1 cellular context compared by ENCODE assay signal in the genomic region with DNA sequence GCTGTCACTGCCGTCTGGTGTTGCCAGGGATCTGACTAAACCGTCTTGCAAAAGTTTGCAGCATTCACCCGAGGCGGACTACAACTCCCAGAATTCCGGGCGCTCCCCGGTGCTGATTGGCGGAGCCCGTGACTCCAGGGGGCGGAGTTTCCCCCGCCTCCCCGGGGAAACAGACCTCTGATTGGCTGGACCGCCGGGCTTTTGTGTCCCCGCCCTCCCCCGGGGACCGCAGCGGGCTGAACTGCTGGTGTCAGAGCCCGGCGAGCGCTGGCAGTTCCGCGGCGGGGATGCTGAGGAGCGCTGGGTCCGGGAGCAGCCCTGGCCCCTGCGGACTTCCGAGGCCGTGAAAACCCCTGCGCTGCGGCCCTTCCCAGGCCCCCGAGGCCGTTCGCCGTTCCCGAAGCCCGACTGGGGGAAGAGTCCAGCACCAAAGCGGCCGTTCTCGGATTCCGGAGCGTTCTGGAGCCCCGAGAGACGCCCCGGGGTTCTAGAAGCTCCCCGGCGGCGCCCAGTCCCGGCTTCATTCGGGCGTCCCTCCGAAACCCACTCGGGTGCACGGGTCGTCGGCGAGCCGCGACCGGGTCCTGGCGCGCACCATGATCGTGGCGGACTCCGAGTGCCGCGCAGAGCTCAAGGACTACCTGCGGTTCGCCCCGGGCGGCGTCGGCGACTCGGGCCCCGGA.
TF ChIP-seq lines count a peak whose summit lies in the region.

A gene with protein sequence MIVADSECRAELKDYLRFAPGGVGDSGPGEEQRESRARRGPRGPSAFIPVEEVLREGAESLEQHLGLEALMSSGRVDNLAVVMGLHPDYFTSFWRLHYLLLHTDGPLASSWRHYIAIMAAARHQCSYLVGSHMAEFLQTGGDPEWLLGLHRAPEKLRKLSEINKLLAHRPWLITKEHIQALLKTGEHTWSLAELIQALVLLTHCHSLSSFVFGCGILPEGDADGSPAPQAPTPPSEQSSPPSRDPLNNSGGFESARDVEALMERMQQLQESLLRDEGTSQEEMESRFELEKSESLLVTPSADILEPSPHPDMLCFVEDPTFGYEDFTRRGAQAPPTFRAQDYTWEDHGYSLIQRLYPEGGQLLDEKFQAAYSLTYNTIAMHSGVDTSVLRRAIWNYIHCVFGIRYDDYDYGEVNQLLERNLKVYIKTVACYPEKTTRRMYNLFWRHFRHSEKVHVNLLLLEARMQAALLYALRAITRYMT (plus strand): TSS at position 267 of the 683 bp plus-strand sequence. CDS start 330 bp downstream, at position 597.

TF ChIP-seq in GM23338, 12 proteins besides CTCF, POLR2A, EP300 and RAD21:
- TF ChIP-seq JUNB (IDR thresholded peaks at IDR 0.05; ENCODE audit: unreplicated experiment) (peak; percentile 31), ZNF331 (CRISPR knock-in tag; IDR thresholded peaks at IDR 0.05; ENCODE audit: low read depth) (no peak), ZNF114 (CRISPR knock-in tag; IDR thresholded peaks at IDR 0.05) (no peak), CREB1 (CRISPR knock-in tag; IDR thresholded peaks at IDR 0.05; ENCODE audit: low read depth) (no peak), EZH2phosphoT487 (IDR thresholded peaks at IDR 0.05; ENCODE audit: unreplicated experiment) (no peak), POLR2AphosphoS5 (IDR thresholded peaks at IDR 0.05; ENCODE audit: low read depth) (peak; percentile 94), EZH2 (IDR thresholded peaks at IDR 0.05; ENCODE audit: low read depth, unreplicated experiment) (no peak), STAT1 (IDR thresholded peaks at IDR 0.05; ENCODE audit: unreplicated experiment) (no peak), NANOG (IDR thresholded peaks at IDR 0.05; ENCODE audit: borderline replicate concordance) (no peak), ZNF462 (CRISPR knock-in tag; IDR thresholded peaks at IDR 0.05) (no peak)
- TF ChIP-seq, protein P1, sequence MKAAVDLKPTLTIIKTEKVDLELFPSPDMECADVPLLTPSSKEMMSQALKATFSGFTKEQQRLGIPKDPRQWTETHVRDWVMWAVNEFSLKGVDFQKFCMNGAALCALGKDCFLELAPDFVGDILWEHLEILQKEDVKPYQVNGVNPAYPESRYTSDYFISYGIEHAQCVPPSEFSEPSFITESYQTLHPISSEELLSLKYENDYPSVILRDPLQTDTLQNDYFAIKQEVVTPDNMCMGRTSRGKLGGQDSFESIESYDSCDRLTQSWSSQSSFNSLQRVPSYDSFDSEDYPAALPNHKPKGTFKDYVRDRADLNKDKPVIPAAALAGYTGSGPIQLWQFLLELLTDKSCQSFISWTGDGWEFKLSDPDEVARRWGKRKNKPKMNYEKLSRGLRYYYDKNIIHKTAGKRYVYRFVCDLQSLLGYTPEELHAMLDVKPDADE (IDR thresholded peaks at IDR 0.05) = peak; percentile 46; the same call in 1 of the 2 replicates
- TF ChIP-seq, protein P2, sequence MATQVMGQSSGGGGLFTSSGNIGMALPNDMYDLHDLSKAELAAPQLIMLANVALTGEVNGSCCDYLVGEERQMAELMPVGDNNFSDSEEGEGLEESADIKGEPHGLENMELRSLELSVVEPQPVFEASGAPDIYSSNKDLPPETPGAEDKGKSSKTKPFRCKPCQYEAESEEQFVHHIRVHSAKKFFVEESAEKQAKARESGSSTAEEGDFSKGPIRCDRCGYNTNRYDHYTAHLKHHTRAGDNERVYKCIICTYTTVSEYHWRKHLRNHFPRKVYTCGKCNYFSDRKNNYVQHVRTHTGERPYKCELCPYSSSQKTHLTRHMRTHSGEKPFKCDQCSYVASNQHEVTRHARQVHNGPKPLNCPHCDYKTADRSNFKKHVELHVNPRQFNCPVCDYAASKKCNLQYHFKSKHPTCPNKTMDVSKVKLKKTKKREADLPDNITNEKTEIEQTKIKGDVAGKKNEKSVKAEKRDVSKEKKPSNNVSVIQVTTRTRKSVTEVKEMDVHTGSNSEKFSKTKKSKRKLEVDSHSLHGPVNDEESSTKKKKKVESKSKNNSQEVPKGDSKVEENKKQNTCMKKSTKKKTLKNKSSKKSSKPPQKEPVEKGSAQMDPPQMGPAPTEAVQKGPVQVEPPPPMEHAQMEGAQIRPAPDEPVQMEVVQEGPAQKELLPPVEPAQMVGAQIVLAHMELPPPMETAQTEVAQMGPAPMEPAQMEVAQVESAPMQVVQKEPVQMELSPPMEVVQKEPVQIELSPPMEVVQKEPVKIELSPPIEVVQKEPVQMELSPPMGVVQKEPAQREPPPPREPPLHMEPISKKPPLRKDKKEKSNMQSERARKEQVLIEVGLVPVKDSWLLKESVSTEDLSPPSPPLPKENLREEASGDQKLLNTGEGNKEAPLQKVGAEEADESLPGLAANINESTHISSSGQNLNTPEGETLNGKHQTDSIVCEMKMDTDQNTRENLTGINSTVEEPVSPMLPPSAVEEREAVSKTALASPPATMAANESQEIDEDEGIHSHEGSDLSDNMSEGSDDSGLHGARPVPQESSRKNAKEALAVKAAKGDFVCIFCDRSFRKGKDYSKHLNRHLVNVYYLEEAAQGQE (IDR thresholded peaks at IDR 0.05; ENCODE audit: unreplicated experiment) = no peak
